ENCODE assay signal across 8 cellular contexts in the genomic region with DNA sequence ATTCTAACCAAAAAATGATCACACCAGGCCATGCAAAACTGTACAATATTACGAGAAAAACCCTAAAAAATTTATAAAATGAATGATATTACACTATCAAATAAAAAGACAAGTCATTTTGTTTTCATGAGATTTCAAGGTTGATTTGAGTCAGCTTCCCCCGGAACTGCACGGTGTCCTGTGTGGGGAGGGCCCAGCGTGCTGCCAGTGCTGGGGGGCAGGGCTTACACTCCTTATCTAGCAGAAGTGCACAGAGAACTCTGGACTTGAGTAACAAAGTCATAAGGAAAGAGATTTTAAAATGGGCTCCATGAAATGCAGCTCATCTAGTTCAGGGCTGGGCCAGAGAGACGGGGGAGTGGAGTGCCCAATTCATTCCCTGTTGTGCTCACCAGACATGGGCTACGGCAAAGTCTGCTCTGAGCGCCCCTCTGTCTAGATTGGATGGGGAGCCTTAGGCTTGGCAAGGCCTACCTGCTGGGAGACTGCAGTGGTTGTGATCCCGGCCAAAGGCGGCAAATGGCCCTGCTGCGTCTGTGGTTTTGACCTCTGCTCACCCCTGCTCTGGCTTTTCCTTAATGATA. TPM values are rescaled to one million over a fixed set of nuclear protein-coding genes. Genes with fewer than 3 reads are reported as not detected.
DNase-seq lines count a peak whose midpoint lies in the region; ATAC-seq and TF ChIP-seq lines count a peak whose summit lies in the region.

No MANE protein-coding gene starts in this region.

- in situ Hi-C loops in GM13976 (cut with MboI; ENCODE audit: low sequenced_read_pairs, unreplicated experiment) = no loop called here

- no peaks in the 10 kb centered on the region for H3K9me3 Mint-ChIP-seq in chondrocyte (ENCODE audit: low read depth)

- ATAC-seq in HG03159 (IDR thresholded peaks at IDR 0.05; ENCODE audit: unreplicated experiment) = peak; percentile 78
- ATAC-seq in HG03469 (IDR thresholded peaks at IDR 0.05; ENCODE audit: unreplicated experiment) = no peak

- no peak overlapping the region for H3K4me3 Mint-ChIP-seq in chondrocyte (ENCODE audit: unreplicated experiment)

- no peak overlapping the region for H3K27ac Mint-ChIP-seq in chondrocyte (ENCODE audit: unreplicated experiment)

- DNase-seq in GM13976 (ENCODE audit: low spot score) (peak; percentile 64), activated T-cell treated with anti-CD3 and anti-CD28 coated beads for 4 hours (peak; percentile 10), iris pigment epithelial cell (ENCODE audit: low read depth) (peak; percentile 68), dedifferentiated amniotic fluid mesenchymal stem cell (ENCODE audit: extremely low spot score) (no peak), chondrocyte (ENCODE audit: low spot score) (no peak)
- peak; percentile 44 for DNase-seq in stimulated activated CD8-positive, alpha-beta memory T cell treated with anti-CD3 and anti-CD28 coated beads, Interleukin-4, amount 100 ng/mL, for 24 hours (ENCODE audit: low read depth)

- peaks cover 34% of the 10 kb centered on the region for H3K36me3 Mint-ChIP-seq in chondrocyte (ENCODE audit: low read depth)

- H3K4me1 Mint-ChIP-seq in chondrocyte (ENCODE audit: low read depth) = no peaks in the 10 kb centered on the region

- no peaks in the 10 kb centered on the region for H3K27me3 Mint-ChIP-seq in chondrocyte (ENCODE audit: low read depth)

- TF ChIP-seq CTCF in GM13976 (IDR thresholded peaks at IDR 0.05; ENCODE audit: borderline replicate concordance, control extremely low read depth, extremely low read depth, insufficient read depth, missing control alignments) (no peak), chondrocyte (IDR thresholded peaks at IDR 0.05) (no peak)

RNA-seq across cellular contexts. Expression of gene COQ8A, which starts 50.1 kb away (rescaled TPM):
- 6.6 to 10.2 TPM (median 7.4 TPM) in 3 replicates for total RNA-seq in chondrocyte

Comparison
In these comparisons a context has a peak if more than half of its experiments do, and no peak if none do; other contexts are left out.
1. DNase-seq: peak in GM13976 (single experiment), activated T-cell treated with anti-CD3 and anti-CD28 coated beads for 4 hours (single experiment), iris pigment epithelial cell (single experiment) and stimulated activated CD8-positive, alpha-beta memory T cell treated with anti-CD3 and anti-CD28 coated beads, Interleukin-4, amount 100 ng/mL, for 24 hours (single experiment); none in dedifferentiated amniotic fluid mesenchymal stem cell (single experiment) and chondrocyte (single experiment).